ENCODE assay signal across 9 cellular contexts in the genomic region with DNA sequence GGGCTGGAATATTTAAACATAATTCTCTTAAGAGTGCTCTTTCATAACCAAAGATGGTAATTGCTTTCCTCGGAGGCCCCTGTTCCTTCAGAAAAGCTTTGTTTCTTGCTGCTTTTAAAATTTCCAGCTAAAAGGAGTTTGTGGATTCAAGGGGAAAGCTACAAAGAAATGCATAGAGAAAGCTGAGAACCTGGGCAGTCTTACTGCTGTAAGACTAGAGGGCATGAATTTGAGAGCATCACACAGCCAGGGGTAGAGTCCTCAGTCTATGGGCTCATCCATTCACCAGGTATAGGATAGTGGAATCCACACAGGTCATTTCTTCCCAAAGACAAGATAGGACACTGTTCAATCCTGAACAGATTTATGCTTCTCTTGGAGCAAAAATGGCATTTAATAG.
"Had no signal": no experiment of that assay in that cellular context is flagged by ENCODE, and none has a peak within 500 bp of the region (broad histone marks: within the 10 kb centered on the region; RNA-seq: fewer than 3 reads in every experiment).

No MANE protein-coding gene starts in this region.

- H3K9me3 ChIP-seq: HAP-1 had no signal

- H3K36me3 Mint-ChIP-seq: IgD-negative memory B cell had no signal

- ATAC-seq: HCT116, HepG2 had no signal

- H3K4me3 Mint-ChIP-seq: HFFc6, IgD-negative memory B cell had no signal

- H3K4me1 ChIP-seq: HAP-1 had no signal

- H3K36me3 ChIP-seq: HAP-1 had no signal

- H3K4me3 ChIP-seq: HAP-1 had no signal

- H3K9ac ChIP-seq: KMS-11 had no signal

- H3K27ac ChIP-seq: KMS-11 had no signal

- H3K27ac Mint-ChIP-seq: HFFc6, IgD-negative memory B cell had no signal

- DNase-seq: GOT3, H7, HFFc6, KBM-7 had no signal
